12 cellular contexts compared by ENCODE assay signal in the genomic region with DNA sequence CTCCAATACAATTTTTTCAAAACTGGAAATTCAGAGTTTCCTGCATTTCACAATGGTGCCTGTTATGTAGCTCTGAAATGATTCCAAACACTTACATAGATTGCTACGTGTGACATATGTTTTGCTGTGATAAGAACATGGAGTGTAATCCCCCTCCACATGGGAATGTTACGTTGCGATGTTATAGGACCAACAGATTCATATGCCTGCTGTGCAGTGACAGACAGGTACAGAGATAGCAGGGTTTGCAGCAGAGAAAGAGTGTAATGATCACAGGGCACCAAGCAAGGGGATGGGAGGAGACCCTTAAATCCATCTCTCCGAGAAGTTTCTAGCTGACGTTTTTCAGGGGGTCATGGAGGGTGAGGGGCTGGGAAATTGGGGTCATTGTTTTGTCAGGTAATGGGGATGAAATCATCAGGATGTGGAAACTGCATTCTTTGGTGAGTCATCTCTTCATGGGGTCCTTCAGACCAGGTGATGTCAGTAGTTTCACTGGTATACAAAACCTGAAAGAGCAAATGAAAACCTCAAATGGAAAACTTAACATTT.
DNase-seq lines count a peak whose midpoint lies in the region; ATAC-seq, FAIRE-seq and TF ChIP-seq lines count a peak whose summit lies in the region.
"Had no signal": no experiment of that assay in that cellular context is flagged by ENCODE, and none has a peak within 500 bp of the region (broad histone marks: within the 10 kb centered on the region; RNA-seq: fewer than 3 reads in every experiment).

No MANE protein-coding gene starts in this region.

- no peaks in the 10 kb centered on the region for H3K79me1 ChIP-seq in H9 (ENCODE audit: insufficient read depth, low read depth, low read length, poor library complexity, severe bottlenecking)

- no peak for TF ChIP-seq EP300 in A549 (IDR thresholded peaks at IDR 0.05)

- H2BK15ac ChIP-seq in H9 (ENCODE audit: low read depth, low read length), result no peak overlapping the region

- H3K4ac ChIP-seq in H9 (ENCODE audit: low read depth, low read length), result no peak overlapping the region

- H3K23ac ChIP-seq in H9 (ENCODE audit: insufficient read length, low read depth, low read length), result no peak overlapping the region

- H3K56ac ChIP-seq in H9 (ENCODE audit: insufficient read length, low read depth, low read length), result no peak overlapping the region

- H2BK5ac ChIP-seq in H9 (ENCODE audit: insufficient read length, low read length), result no peak overlapping the region

- no peak for TF ChIP-seq CTCF in A549 (IDR thresholded peaks at IDR 0.05)
- TF ChIP-seq CTCF in H9 (conservative IDR thresholded peaks at IDR 0.05), result no peak
- TF ChIP-seq CTCF in type B pancreatic cell (conservative IDR thresholded peaks at IDR 0.05), result no peak

- H3K27ac Mint-ChIP-seq in H9, result no peak overlapping the region
- H3K27ac Mint-ChIP-seq in activated naive CD8-positive, alpha-beta T cell treated with anti-CD3 and anti-CD28 coated beads, Interleukin-2, amount 50 U/mL, for 24 hours, result peak overlapping the region; percentile 9
- H3K27ac Mint-ChIP-seq in type B pancreatic cell, result no peak overlapping the region

- no peak overlapping the region for H3K4me3 ChIP-seq in A549

- H3K14ac ChIP-seq in H9 (ENCODE audit: insufficient read depth, low read length), result no peak overlapping the region

- WGBS in A549 (ENCODE audit: missing lambda C conversion rate), result 63% methylated on average over 5 of the region's 5 CpGs
- no CpG with 5 or more reads among the region's 5 CpGs for WGBS in H9 (ENCODE audit: extremely low coverage, insufficient read length, low lambda C conversion rate)

- H3K9me3 ChIP-seq in A549 (no peaks in the 10 kb centered on the region), H9 (ENCODE audit: control insufficient read depth, low read depth, low read length) (no peaks in the 10 kb centered on the region)

- H2AK5ac ChIP-seq in H9 (ENCODE audit: insufficient read length, low read length), result no peak overlapping the region

- H3K9me3 Mint-ChIP-seq in H9, result no peaks in the 10 kb centered on the region; a peak in 1 of 5 replicates
- no peaks in the 10 kb centered on the region for H3K9me3 Mint-ChIP-seq in activated naive CD8-positive, alpha-beta T cell treated with anti-CD3 and anti-CD28 coated beads, Interleukin-2, amount 50 U/mL, for 24 hours
- no peaks in the 10 kb centered on the region for H3K9me3 Mint-ChIP-seq in type B pancreatic cell

- H3K36me3 Mint-ChIP-seq in H9 (ENCODE audit: insufficient read depth in 1 of 3, low read depth in 3 of 3) (no peaks in the 10 kb centered on the region), type B pancreatic cell (no peaks in the 10 kb centered on the region)
- H3K36me3 Mint-ChIP-seq in activated naive CD8-positive, alpha-beta T cell treated with anti-CD3 and anti-CD28 coated beads, Interleukin-2, amount 50 U/mL, for 24 hours (ENCODE audit: low read depth), result no peaks in the 10 kb centered on the region

- H3K27ac ChIP-seq in A549, result no peak overlapping the region
- no peak overlapping the region for H3K27ac ChIP-seq in H9 (ENCODE audit: insufficient read length, low read depth, low read length)

- no peak overlapping the region for H2BK20ac ChIP-seq in H9 (ENCODE audit: low read depth, low read length, poor library complexity, severe bottlenecking)

- no peak overlapping the region for H4K91ac ChIP-seq in H9 (ENCODE audit: insufficient read length, low read depth, low read length)

- no peak for TF ChIP-seq POLR2A in A549 (IDR thresholded peaks at IDR 0.05; ENCODE audit: low read length)

- H2BK120ac ChIP-seq in H9 (ENCODE audit: low read depth, low read length, poor library complexity, severe bottlenecking), result no peak overlapping the region

- no peak for DNase-seq in A549 (ENCODE audit: low read depth in 1 of 2, low spot score in 1 of 2)
- no peak for DNase-seq in H9
- peak; percentile 7 for DNase-seq in activated naive CD8-positive, alpha-beta T cell treated with anti-CD3 and anti-CD28 coated beads, Interleukin-2, amount 50 U/mL, for 24 hours
- DNase-seq in iPS DF 4.7 (ENCODE audit: extremely low read depth, low spot score), result peak; percentile 28
- no peak for DNase-seq in type B pancreatic cell (ENCODE audit: extremely low spot score, unreplicated experiment)
- DNase-seq in SKM-1 (lab: John Stamatoyannopoulos, UW; ENCODE audit: unreplicated experiment), result no peak
- no peak for DNase-seq in NCI-H69 (lab: John Stamatoyannopoulos, UW)
- DNase-seq in G401 (ENCODE audit: low spot score), result no peak
- DNase-seq: EL; left ventricle myocardium superior; NCI-H1092; stimulated activated CD4-positive, alpha-beta T cell treated with anti-CD3 and anti-CD28 coated beads, Interleukin-12 subunit alpha, Interleukin-12 subunit beta, amount 100 ng/mL, for 4 hours had no signal

- H4K5ac ChIP-seq in H9 (ENCODE audit: insufficient read length, low read depth, low read length), result no peak overlapping the region

- no peaks in the 10 kb centered on the region for H4K20me1 ChIP-seq in H9 (ENCODE audit: control insufficient read depth, insufficient read depth, insufficient read length)

- no peaks in the 10 kb centered on the region for H3K27me3 ChIP-seq in H9 (ENCODE audit: insufficient read depth, low read length)

- H3K23me2 ChIP-seq in H9 (ENCODE audit: insufficient read length, low read depth, low read length, poor library complexity, severe bottlenecking), result no peaks in the 10 kb centered on the region

- H2BK12ac ChIP-seq in H9 (ENCODE audit: insufficient read length, low read depth, low read length), result peak overlapping the region; percentile 82

- ATAC-seq in A549, result peak in 1 of 2 experiments; percentile 33; a peak in 2 of 6 replicates
- peak; percentile 89 for ATAC-seq in activated naive CD8-positive, alpha-beta T cell treated with anti-CD3 and anti-CD28 coated beads, Interleukin-2, amount 50 U/mL, for 24 hours
- ATAC-seq: left ventricle myocardium superior had no signal

- CTCF ChIA-PET in A549 (lab: Yijun Ruan, JAX), result interaction anchor here (1.3 to 1.4 kb wide), 2 partner anchors 154 to 160 kb away, joined by 3 to 4 read pairs; no protein-coding TSS in a partner anchor

- H3T11ph ChIP-seq in H9 (ENCODE audit: low read length), result no peak overlapping the region

- no peak for FAIRE-seq in A549 (lab: Jason Lieb, UNC)

- H3K4me1 ChIP-seq in A549 (peaks cover 19% of the 10 kb centered on the region), H9 (ENCODE audit: insufficient read depth, low read length) (peaks cover 4% of the 10 kb centered on the region; the same call in 1 of the 2 replicates)

- no peak overlapping the region for H3K9ac ChIP-seq in H9 (ENCODE audit: extremely low read depth, insufficient read length, low read length)

- no peaks in the 10 kb centered on the region for H3K79me2 ChIP-seq in H9 (ENCODE audit: insufficient read depth, low read length)

- H3K27me3 Mint-ChIP-seq in H9 (ENCODE audit: low read depth), result no peaks in the 10 kb centered on the region
- no peaks in the 10 kb centered on the region for H3K27me3 Mint-ChIP-seq in activated naive CD8-positive, alpha-beta T cell treated with anti-CD3 and anti-CD28 coated beads, Interleukin-2, amount 50 U/mL, for 24 hours
- H3K27me3 Mint-ChIP-seq in type B pancreatic cell, result no peaks in the 10 kb centered on the region

- H3K4me3 Mint-ChIP-seq in H9 (no peak overlapping the region), type B pancreatic cell (no peak overlapping the region)
- no peak overlapping the region for H3K4me3 Mint-ChIP-seq in activated naive CD8-positive, alpha-beta T cell treated with anti-CD3 and anti-CD28 coated beads, Interleukin-2, amount 50 U/mL, for 24 hours

- H4K8ac ChIP-seq in H9 (replicated peaks; ENCODE audit: insufficient read length, low read depth, low read length), result no peak overlapping the region

- no peak overlapping the region for H3K18ac ChIP-seq in H9 (ENCODE audit: insufficient read length, low read depth, low read length)

- in situ Hi-C loops in G401 (cut with HindIII; ENCODE audit: low sequenced_read_pairs), result no loop called here

- no peak overlapping the region for H2AFZ ChIP-seq in H9 (ENCODE audit: low read length)

- H3K4me2 ChIP-seq in A549 (peak overlapping the region; percentile 6; the same call in 1 of the 3 replicates), H9 (ENCODE audit: insufficient read depth, insufficient read length, low read length) (no peak overlapping the region)

- POLR2A ChIA-PET in A549 (lab: Yijun Ruan, JAX), result no interaction called here

- H3K4me1 Mint-ChIP-seq in H9 (peaks cover 39 to 52% of the 10 kb centered on the region in 2 experiments), type B pancreatic cell (ENCODE audit: unreplicated experiment) (peaks cover 17% of the 10 kb centered on the region)
- H3K4me1 Mint-ChIP-seq in activated naive CD8-positive, alpha-beta T cell treated with anti-CD3 and anti-CD28 coated beads, Interleukin-2, amount 50 U/mL, for 24 hours, result peaks cover 14% of the 10 kb centered on the region

- TF ChIP-seq RAD21 in A549 (conservative IDR thresholded peaks at IDR 0.05 in 1 of 2, IDR thresholded peaks at IDR 0.05 in 1 of 2), result no peak

TF ChIP-seq in A549, 52 proteins besides CTCF, POLR2A, EP300 and RAD21:
- 0 out of 2 replicates have a peak, but pooled peaks have one; percentile 15 for TF ChIP-seq FOSL2 (IDR thresholded peaks at IDR 0.05)
- TF ChIP-seq FOSL2 (CRISPR knock-in tag; IDR thresholded peaks at IDR 0.05), result peak; percentile 47; the same call in 1 of the 2 replicates
- TF ChIP-seq RARB (CRISPR knock-in tag; IDR thresholded peaks at IDR 0.05), result no peak

Comparison
In these comparisons a context has a peak if more than half of its experiments do, and no peak if none do; other contexts are left out.
1. DNase-seq: peak in activated naive CD8-positive, alpha-beta T cell treated with anti-CD3 and anti-CD28 coated beads, Interleukin-2, amount 50 U/mL, for 24 hours (single experiment) and iPS DF 4.7 (single experiment); none in A549 (0 of 2), H9 (single experiment), type B pancreatic cell (single experiment), SKM-1 (single experiment), NCI-H69 (single experiment) and G401 (single experiment).